9 cellular contexts compared by ENCODE assay signal in the genomic region with DNA sequence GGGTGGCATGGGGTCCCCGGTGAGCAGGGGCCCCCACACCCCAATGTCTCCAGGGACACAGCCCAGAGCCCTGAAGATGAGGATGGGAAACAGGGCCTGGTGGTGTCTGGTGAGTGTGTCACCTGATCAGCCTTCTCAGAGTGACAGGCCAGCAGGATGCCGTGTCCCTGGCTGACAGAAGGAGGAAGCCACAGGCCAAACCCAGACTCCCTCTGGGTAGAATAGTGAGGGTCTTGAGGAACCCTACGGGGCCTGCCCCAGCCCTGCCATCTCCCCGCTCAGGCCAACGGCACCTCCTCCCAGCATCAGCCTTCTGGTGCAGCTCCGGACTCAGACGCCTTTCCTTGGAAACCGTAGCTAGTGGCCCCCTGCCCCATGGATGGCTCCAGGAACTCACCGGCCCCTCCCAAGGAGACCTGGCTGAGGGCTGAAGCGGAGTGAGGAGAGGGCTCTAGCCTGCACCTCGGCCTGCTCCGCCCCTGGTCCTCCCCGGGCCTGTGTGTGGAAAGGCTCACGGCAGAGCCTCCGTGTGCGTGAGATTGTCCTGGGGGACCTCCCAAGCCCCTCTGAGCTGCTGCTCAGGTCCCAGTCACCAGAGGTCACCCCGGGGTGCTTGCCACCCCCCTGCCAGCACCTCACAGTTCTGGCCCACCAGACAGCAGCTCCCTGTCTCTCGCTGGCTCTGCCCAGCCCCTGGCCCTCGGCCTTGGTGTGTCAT. TPM values are rescaled to one million over a fixed set of nuclear protein-coding genes. Genes with fewer than 3 reads are reported as not detected.
DNase-seq lines count a peak whose midpoint lies in the region; ATAC-seq and TF ChIP-seq lines count a peak whose summit lies in the region.
"Had no signal": no experiment of that assay in that cellular context is flagged by ENCODE, and none has a peak within 500 bp of the region (broad histone marks: within the 10 kb centered on the region; RNA-seq: fewer than 3 reads in every experiment).

No MANE protein-coding gene starts in this region.

- H3K4me1 ChIP-seq in SJCRH30 = peaks cover 33% of the 10 kb centered on the region
- H3K4me1 ChIP-seq in cardiac muscle cell (ENCODE audit: low read depth) = peaks cover 44% of the 10 kb centered on the region
- H3K4me1 ChIP-seq in spleen = peaks cover 70 to 92% (median 84%) of the 10 kb centered on the region in 6 donors

- H3K27ac ChIP-seq in SJCRH30 = peak overlapping the region; percentile 53
- peak overlapping the region; percentile 82 for H3K27ac ChIP-seq in cardiac muscle cell
- H3K27ac ChIP-seq in spleen = peak overlapping the region in 7 of 8 donors; percentile 23 to 95 (median 67)

- WGBS in spleen, 5 donors = 65 to 76% (median 71%) methylated on average over 14 to 19 of the region's 19 CpGs

- H3K9me3 ChIP-seq in SJCRH30 (replicated peaks) = no peaks in the 10 kb centered on the region
- H3K9me3 ChIP-seq in cardiac muscle cell (ENCODE audit: low read depth) = no peaks in the 10 kb centered on the region
- H3K9me3 ChIP-seq in spleen = no peaks in the 10 kb centered on the region

- H3K27me3 ChIP-seq in SJCRH30 (no peaks in the 10 kb centered on the region), cardiac muscle cell (no peaks in the 10 kb centered on the region), spleen (replicated peaks in 1 of 7) (no peaks in the 10 kb centered on the region)

- DNase-seq in SJCRH30 = no peak
- no peak for DNase-seq in cardiac muscle cell (ENCODE audit: low read depth in 1 of 2, low spot score in 1 of 2)
- DNase-seq in spleen = peak; percentile 78
- no peak for DNase-seq in hippocampal formation (lab: John Stamatoyannopoulos, UW)
- no peak for DNase-seq in GM13976 (ENCODE audit: low spot score)
- no peak for DNase-seq in SHP77 treated with DMSO at 0.1 percent for 48 hours (lab: John Stamatoyannopoulos, UW)
- DNase-seq: NCI-H446 treated with DMSO at 0.1 percent for 48 hours had no signal

- TF ChIP-seq POLR2A in GM19193 (IDR thresholded peaks at IDR 0.05; ENCODE audit: extremely low read depth, insufficient read depth, insufficient read length) (peak; percentile 45), spleen (IDR thresholded peaks at IDR 0.05) (no peak)

- H3K36me3 ChIP-seq in SJCRH30 (no peaks in the 10 kb centered on the region), cardiac muscle cell (peaks cover 3% of the 10 kb centered on the region), spleen (peaks cover 0 to 22% (median 13%) of the 10 kb centered on the region in 6 donors)

- H3K4me3 ChIP-seq in SJCRH30 (no peak overlapping the region), cardiac muscle cell (no peak overlapping the region), spleen (no peak overlapping the region)

- in situ Hi-C loops in GM13976 (cut with MboI; ENCODE audit: low sequenced_read_pairs, unreplicated experiment) = no loop called here

- intact Hi-C loops in spleen (cut with DNase I; ENCODE audit: low total_unique reads) = no loop called here

- ATAC-seq in HG03159 (IDR thresholded peaks at IDR 0.05; ENCODE audit: unreplicated experiment) = no peak

- no peak for TF ChIP-seq CTCF in cardiac muscle cell (IDR thresholded peaks at IDR 0.05; ENCODE audit: low read depth, low read length)
- no peak for TF ChIP-seq CTCF in spleen (IDR thresholded peaks at IDR 0.05 in 8 of 11, conservative IDR thresholded peaks at IDR 0.05 in 3 of 11)
- no peak for TF ChIP-seq CTCF in GM13976 (IDR thresholded peaks at IDR 0.05; ENCODE audit: borderline replicate concordance, control extremely low read depth, extremely low read depth, insufficient read depth, missing control alignments)

RNA-seq across cellular contexts. Expression of a gene that starts 6.0 kb away (rescaled TPM):
- 21.5 and 26.9 TPM in 2 replicates for total RNA-seq in SJCRH30 (2014; rRNA removed; shearing (Covaris generic))
- 58.3 and 65.7 TPM in 2 replicates for total RNA-seq in cardiac muscle cell
- polyA plus RNA-seq in cardiac muscle cell = 49.7 and 50.4 TPM in 2 replicates
- total RNA-seq in spleen = 10 to 100 TPM; 50.6 to 74.3 (median 60.3) TPM
- 10 to 100 TPM; 21.3 to 40.1 (median 27.2) TPM for polyA plus RNA-seq in spleen

RNA-seq across cellular contexts. Expression of a gene that starts 48.7 kb away (rescaled TPM):
- 1.2 TPM in 2 replicates for total RNA-seq in SJCRH30 (2014; rRNA removed; shearing (Covaris generic))
- total RNA-seq in cardiac muscle cell (5.6 and 11.9 TPM in 2 replicates), spleen (10 to 100 TPM; 16.8 to 52.8 (median 31.2) TPM)
- polyA plus RNA-seq in cardiac muscle cell (0.87 and 2.8 TPM in 2 replicates), spleen (10 to 100 TPM in 2 of 3 donors, 1 to 10 TPM in 1; 9.2 to 14.1 (median 10.7) TPM)

RNA-seq across cellular contexts. Expression of a gene that starts 53.3 kb away (rescaled TPM):
- total RNA-seq in SJCRH30 (2014; rRNA removed; shearing (Covaris generic)) = 0.53 and 0.71 TPM in 2 replicates
- 1.1 and 1.6 TPM in 2 replicates for total RNA-seq in cardiac muscle cell
- polyA plus RNA-seq in cardiac muscle cell = 0.73 and 1.3 TPM in 2 replicates
- 1 to 10 TPM in 3 of 7 donors, under 1 TPM in 2, not detected in 2; 0.58 to 5.3 (median 1.9) TPM for total RNA-seq in spleen
- under 1 TPM; 0.46 to 0.67 (median 0.55) TPM for polyA plus RNA-seq in spleen
